16 cellular contexts compared by ENCODE assay signal in the genomic region with DNA sequence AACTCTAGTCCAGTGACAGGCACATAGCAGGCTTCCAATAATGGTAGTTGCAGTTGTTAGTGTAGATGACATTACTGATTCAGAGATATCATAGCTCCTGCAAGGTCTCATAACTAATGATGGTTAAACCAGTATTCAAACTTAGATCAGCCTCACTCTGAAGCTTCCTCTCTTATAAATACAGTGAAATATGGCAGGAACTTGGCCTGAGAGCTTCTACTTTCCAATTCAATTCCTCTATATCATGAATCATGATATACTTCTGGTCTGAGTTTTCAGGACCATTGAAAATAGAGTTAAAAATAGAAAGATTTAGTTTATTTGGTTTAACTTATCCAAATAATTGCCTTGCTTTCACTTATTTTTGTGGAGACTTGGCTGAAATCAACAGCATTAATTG.
A peak's percentile ranks its signal among the peaks of the same experiment; 100 is the strongest.
DNase-seq lines count a peak whose midpoint lies in the region; ATAC-seq and TF ChIP-seq lines count a peak whose summit lies in the region.
"Had no signal": no experiment of that assay in that cellular context is flagged by ENCODE, and none has a peak within 500 bp of the region (broad histone marks: within the 10 kb centered on the region; RNA-seq: fewer than 3 reads in every experiment).

No MANE protein-coding gene starts in this region.

- peak; percentile 38 for DNase-seq in GM23248
- no peak for DNase-seq in adipocyte (ENCODE audit: low read depth)
- no peak for DNase-seq in lower lobe of right lung
- no peak for DNase-seq in smooth muscle cell (lab: John Stamatoyannopoulos, UW; ENCODE audit: unreplicated experiment)
- no peak for DNase-seq in SK-N-DZ (ENCODE audit: low spot score)
- DNase-seq in effector CD4-positive, alpha-beta T cell, result no peak
- DNase-seq: CD8-positive, alpha-beta memory T cell; NCI-H1417; NCI-H187 treated with DMSO at 0.1 percent for 48 hours had no signal

- H3K79me2 ChIP-seq in GM23248 (ENCODE audit: insufficient read depth) (no peaks in the 10 kb centered on the region), smooth muscle cell (ENCODE audit: low read depth) (no peaks in the 10 kb centered on the region)

- H4K20me1 ChIP-seq in GM23248 (ENCODE audit: insufficient read depth) (no peaks in the 10 kb centered on the region), smooth muscle cell (ENCODE audit: low read depth) (no peaks in the 10 kb centered on the region)
- H4K20me1 ChIP-seq: BLaER1 had no signal

- in situ Hi-C loops in GM23248 (cut with MboI), result no loop called here

- H3K9me2 ChIP-seq in GM23248 (ENCODE audit: insufficient read depth), result no peaks in the 10 kb centered on the region

- H3K36me3 ChIP-seq in GM23248 (ENCODE audit: low read depth) (no peaks in the 10 kb centered on the region), adipocyte (ENCODE audit: control insufficient read depth, insufficient read depth, low read length, severe bottlenecking) (no peaks in the 10 kb centered on the region), lower lobe of right lung (no peaks in the 10 kb centered on the region), smooth muscle cell (ENCODE audit: low read depth) (no peaks in the 10 kb centered on the region)
- H3K36me3 ChIP-seq: BLaER1, Peyer's patch had no signal

- H3K27ac ChIP-seq in GM23248 (peak overlapping the region; percentile 68), lower lobe of right lung (peak overlapping the region; percentile 20), smooth muscle cell (ENCODE audit: low read depth) (peak overlapping the region; percentile 0)
- H3K27ac ChIP-seq: BLaER1, Peyer's patch had no signal

- TF ChIP-seq CTCF in lower lobe of right lung (IDR thresholded peaks at IDR 0.05) (no peak), smooth muscle cell (IDR thresholded peaks at IDR 0.05; ENCODE audit: borderline replicate concordance, insufficient read depth, poor library complexity, severe bottlenecking) (no peak)

- H3K27me3 ChIP-seq in GM23248 (replicated peaks; ENCODE audit: insufficient read depth), result no peaks in the 10 kb centered on the region
- H3K27me3 ChIP-seq in adipocyte (replicated peaks; ENCODE audit: control insufficient read depth, insufficient read depth, low read length), result no peaks in the 10 kb centered on the region
- H3K27me3 ChIP-seq in lower lobe of right lung (ENCODE audit: low read depth), result no peaks in the 10 kb centered on the region
- no peaks in the 10 kb centered on the region for H3K27me3 ChIP-seq in smooth muscle cell (ENCODE audit: low read depth)
- H3K27me3 ChIP-seq: BLaER1, Peyer's patch had no signal

- H3K9me3 ChIP-seq in GM23248 (ENCODE audit: low read depth) (no peaks in the 10 kb centered on the region), adipocyte (ENCODE audit: control insufficient read depth, low read length) (no peaks in the 10 kb centered on the region), lower lobe of right lung (no peaks in the 10 kb centered on the region), smooth muscle cell (replicated peaks; ENCODE audit: low read depth) (no peaks in the 10 kb centered on the region)
- H3K9me3 ChIP-seq: BLaER1, Peyer's patch had no signal

- peak overlapping the region; percentile 61 for H3K4me2 ChIP-seq in GM23248 (ENCODE audit: unreplicated experiment)
- H3K4me2 ChIP-seq in smooth muscle cell, result no peak overlapping the region
- H3K4me2 ChIP-seq: BLaER1, GM23338 had no signal

- H3K4me1 ChIP-seq in GM23248 (ENCODE audit: insufficient read depth), result peaks cover 24% of the 10 kb centered on the region
- peaks cover 21% of the 10 kb centered on the region for H3K4me1 ChIP-seq in adipocyte (ENCODE audit: control insufficient read depth, insufficient read depth, low read length)
- no peaks in the 10 kb centered on the region for H3K4me1 ChIP-seq in lower lobe of right lung
- H3K4me1 ChIP-seq in smooth muscle cell (ENCODE audit: low read depth), result peaks cover 11% of the 10 kb centered on the region
- H3K4me1 ChIP-seq: BLaER1, Peyer's patch had no signal

- peaks cover 23% of the 10 kb centered on the region for H3F3A ChIP-seq in GM23248 (ENCODE audit: insufficient read depth)
- H3F3A ChIP-seq in smooth muscle cell (ENCODE audit: low read depth), result no peaks in the 10 kb centered on the region

- intact Hi-C loops in lower lobe of right lung (cut with DNase I), result no loop called here

- H3K9ac ChIP-seq in GM23248 (0 out of 2 replicates have a peak overlapping the region, but pooled peaks have one; percentile 22), adipocyte (ENCODE audit: low read length) (peak overlapping the region; percentile 48), smooth muscle cell (ENCODE audit: low read depth) (no peak overlapping the region)
- H3K9ac ChIP-seq: BLaER1 had no signal

- ATAC-seq in lower lobe of right lung (no peak), GM21360 (IDR thresholded peaks at IDR 0.05; ENCODE audit: unreplicated experiment) (no peak)
- ATAC-seq: GM23338, HCT116, K562, SK-N-SH treated with all-trans-retinoic acid at 6 μM for 48 hours had no signal

- H2AFZ ChIP-seq in GM23248 (no peak overlapping the region), smooth muscle cell (ENCODE audit: low read depth) (no peak overlapping the region)

- H3K4me3 ChIP-seq in GM23248 (no peak overlapping the region), adipocyte (ENCODE audit: low read length) (peak overlapping the region; percentile 56), lower lobe of right lung (no peak overlapping the region), smooth muscle cell (no peak overlapping the region)
- H3K4me3 ChIP-seq: BLaER1, GM23338, K562, Peyer's patch had no signal

Comparison
In these comparisons a context has a peak if more than half of its experiments do, and no peak if none do; other contexts are left out.
1. H3K27ac ChIP-seq: peak in every context shown above with its lines; median percentile 68 in GM23248; 20 in lower lobe of right lung; 0 in smooth muscle cell.